ENCODE assay signal across 8 cellular contexts in the genomic region with DNA sequence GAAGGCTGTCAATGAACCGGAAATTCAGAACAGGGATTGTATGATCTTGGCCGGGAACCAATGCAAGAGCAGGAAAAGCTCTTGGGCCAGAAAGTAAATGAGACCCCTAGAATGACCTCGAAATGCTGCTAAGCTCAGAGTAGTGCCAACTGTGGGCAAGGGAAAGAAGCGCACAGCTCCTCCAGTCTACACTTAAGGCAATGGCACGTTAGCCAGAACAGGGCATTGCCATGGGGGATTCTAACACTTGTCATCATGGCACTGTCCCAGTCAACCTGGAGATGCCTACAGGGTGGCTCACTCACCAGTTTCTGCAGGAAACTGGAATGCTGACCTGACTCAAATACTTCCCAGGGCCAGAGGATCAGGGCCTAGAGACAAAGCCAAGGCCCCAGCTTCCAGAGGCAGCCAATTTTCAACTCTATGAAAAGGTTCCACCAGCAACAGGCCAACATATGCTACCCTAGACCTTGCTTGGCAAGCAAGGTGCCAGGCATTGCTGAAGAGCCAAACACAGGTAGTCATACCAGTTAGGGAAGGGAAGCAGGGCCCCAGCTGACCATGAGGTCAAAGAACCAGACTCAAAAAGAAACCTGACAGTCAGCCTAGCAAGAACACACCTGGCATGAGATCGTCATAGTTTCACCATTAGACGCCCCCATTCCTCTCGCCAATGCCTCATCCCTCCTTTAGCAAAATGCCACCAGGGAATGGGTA. TPM values are rescaled to one million over a fixed set of nuclear protein-coding genes. Genes with fewer than 3 reads are reported as not detected.
DNase-seq lines count a peak whose midpoint lies in the region; ATAC-seq and TF ChIP-seq lines count a peak whose summit lies in the region.

No MANE protein-coding gene starts in this region.

- DNase-seq in activated naive CD4-positive, alpha-beta T cell treated with anti-CD3 and anti-CD28 coated beads, Interleukin-2, amount 50 U/mL, for 72 hours (ENCODE audit: low spot score in 2 of 2) = peak in 1 of 2 donors; percentile 19
- no peak for DNase-seq in activated naive CD4-positive, alpha-beta T cell treated with anti-CD3 and anti-CD28 coated beads, Interleukin-2, amount 50 U/mL, for 16 hours
- DNase-seq in esophagus muscularis mucosa (ENCODE audit: extremely low spot score) (no peak), tibial artery (no peak), WERI-Rb-1 (no peak), GDM1 (lab: John Stamatoyannopoulos, UW) (no peak)
- DNase-seq in central memory CD4-positive, alpha-beta T cell = no peak

- no peak for TF ChIP-seq POLR2A in esophagus muscularis mucosa (IDR thresholded peaks at IDR 0.05; ENCODE audit: low read depth)

- H3K4me3 ChIP-seq in esophagus muscularis mucosa (peak overlapping the region in 2 of 4 donors; percentile 9 to 30), tibial artery (peak overlapping the region; percentile 25 to 40), WERI-Rb-1 (ENCODE audit: low read depth, low read length) (no peak overlapping the region)

- H3K9me3 Mint-ChIP-seq in activated naive CD4-positive, alpha-beta T cell treated with anti-CD3 and anti-CD28 coated beads, Interleukin-2, amount 50 U/mL, for 72 hours = peaks cover 0 to 4% of the 10 kb centered on the region in 2 donors

- no peaks in the 10 kb centered on the region for H3K9me3 ChIP-seq in esophagus muscularis mucosa
- no peaks in the 10 kb centered on the region for H3K9me3 ChIP-seq in tibial artery
- H3K9me3 ChIP-seq in WERI-Rb-1 (ENCODE audit: severe bottlenecking) = no peaks in the 10 kb centered on the region

- ATAC-seq in activated naive CD4-positive, alpha-beta T cell treated with anti-CD3 and anti-CD28 coated beads, Interleukin-2, amount 50 U/mL, for 72 hours = peak; percentile 84 to 90
- peak; percentile 50 for ATAC-seq in HG03342 (IDR thresholded peaks at IDR 0.05; ENCODE audit: unreplicated experiment)

- no peaks in the 10 kb centered on the region for H3K27me3 ChIP-seq in esophagus muscularis mucosa
- H3K27me3 ChIP-seq in tibial artery = no peaks in the 10 kb centered on the region
- no peaks in the 10 kb centered on the region for H3K27me3 ChIP-seq in WERI-Rb-1 (ENCODE audit: insufficient read depth, low read depth, severe bottlenecking)

- 95% methylated on average over 7 of the region's 8 CpGs for WGBS in esophagus muscularis mucosa

- intact Hi-C loops in esophagus muscularis mucosa (cut with DNase I) = no loop called here
- intact Hi-C loops in tibial artery (cut with DNase I; ENCODE audit: low total_unique reads) = loop anchor here (5.0 kb wide), 1 partner anchor 52 kb away; no protein-coding TSS in a partner anchor

- H3K27ac ChIP-seq in esophagus muscularis mucosa (replicated peaks in 1 of 4) = peak overlapping the region; percentile 49 to 60 (median 56)
- H3K27ac ChIP-seq in tibial artery = peak overlapping the region; percentile 69 to 78
- no peak overlapping the region for H3K27ac ChIP-seq in WERI-Rb-1

- TF ChIP-seq CTCF in esophagus muscularis mucosa (IDR thresholded peaks at IDR 0.05) (no peak), tibial artery (IDR thresholded peaks at IDR 0.05) (no peak), WERI-Rb-1 (IDR thresholded peaks at IDR 0.05; ENCODE audit: low read depth, low read length) (no peak)

- H3K4me1 ChIP-seq in esophagus muscularis mucosa (peaks cover 64 to 72% (median 67%) of the 10 kb centered on the region in 4 donors), tibial artery (peaks cover 0 to 91% (median 60%) of the 10 kb centered on the region in 4 donors)

- peaks cover 7 to 21% of the 10 kb centered on the region in 2 donors for H3K36me3 Mint-ChIP-seq in activated naive CD4-positive, alpha-beta T cell treated with anti-CD3 and anti-CD28 coated beads, Interleukin-2, amount 50 U/mL, for 72 hours

- peak overlapping the region; percentile 18 to 79 for H3K27ac Mint-ChIP-seq in activated naive CD4-positive, alpha-beta T cell treated with anti-CD3 and anti-CD28 coated beads, Interleukin-2, amount 50 U/mL, for 72 hours

- TF ChIP-seq EP300 in esophagus muscularis mucosa (IDR thresholded peaks at IDR 0.05) = no peak

- H3K36me3 ChIP-seq in esophagus muscularis mucosa (peaks cover 0 to 20% (median 15%) of the 10 kb centered on the region in 4 donors), tibial artery (peaks cover 0 to 19% (median 18%) of the 10 kb centered on the region in 3 donors), WERI-Rb-1 (peaks cover 11% of the 10 kb centered on the region)

RNA-seq across cellular contexts. Expression of gene ARHGAP17, which starts 34.9 kb away (rescaled TPM):
- total RNA-seq in activated naive CD4-positive, alpha-beta T cell treated with anti-CD3 and anti-CD28 coated beads, Interleukin-2, amount 50 U/mL, for 72 hours = 10 to 100 TPM; 66.8 to 72.0 TPM
- total RNA-seq in esophagus muscularis mucosa = 10 to 100 TPM; 33.6 to 44.9 (median 38.4) TPM
